ENCODE assay signal across 24 cellular contexts in the genomic region with DNA sequence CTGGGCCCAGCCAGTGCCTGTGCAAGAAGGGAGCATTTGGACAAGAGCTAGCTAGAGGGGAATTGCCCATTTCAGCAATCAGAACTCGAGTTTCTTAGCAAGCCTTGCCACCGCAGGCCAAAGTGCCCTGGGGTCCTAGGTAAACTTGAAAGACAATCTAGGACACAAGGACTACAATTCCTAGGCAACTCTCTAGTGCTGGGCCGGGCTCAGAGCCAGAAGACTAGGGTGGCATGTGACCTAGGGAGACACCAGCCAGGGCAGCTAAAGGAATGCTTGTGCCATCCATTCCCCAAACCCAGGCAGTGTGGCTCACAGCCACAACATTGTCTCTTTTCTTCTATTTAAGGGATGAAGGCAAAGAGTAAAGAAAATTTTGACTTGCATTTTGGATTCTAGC.
"Had no signal": no experiment of that assay in that cellular context is flagged by ENCODE, and none has a peak within 500 bp of the region (broad histone marks: within the 10 kb centered on the region; RNA-seq: fewer than 3 reads in every experiment).

No MANE protein-coding gene starts in this region.

- H3K4me3 ChIP-seq: coronary artery, esophagus muscularis mucosa, gastroesophageal sphincter, left lung, lower lobe of right lung, neural progenitor cell, sigmoid colon, skin epidermis, spleen, thoracic aorta, transverse colon, upper lobe of right lung, uterus had no signal

- H3K79me2 ChIP-seq: parathyroid adenoma had no signal

- H3K4me1 ChIP-seq: esophagus muscularis mucosa, foreskin keratinocyte, gastroesophageal sphincter, left lung, lower lobe of right lung, neural progenitor cell, parathyroid adenoma, sigmoid colon, spleen, transverse colon, upper lobe of right lung, uterus had no signal

- ATAC-seq: foreskin keratinocyte; gastroesophageal sphincter; left lung; lower lobe of right lung; naive thymus-derived CD4-positive, alpha-beta T cell; stimulated activated naive B cell treated with anti-CD40 and anti-IgM and Interleukin-4, amounts not matched to agents 10 μg/mL and 1 μg/mL and 100 μg/mL, for 72 hours; upper lobe of right lung had no signal

- H3K4me2 ChIP-seq: neural progenitor cell had no signal

- H3K9ac ChIP-seq: neural progenitor cell, parathyroid adenoma had no signal

- H3K27ac ChIP-seq: coronary artery, esophagus muscularis mucosa, foreskin keratinocyte, gastroesophageal sphincter, left lung, lower lobe of right lung, neural progenitor cell, parathyroid adenoma, sigmoid colon, skin epidermis, spleen, thoracic aorta, transverse colon, upper lobe of right lung, uterus had no signal

- H3K9me3 ChIP-seq: esophagus muscularis mucosa, gastroesophageal sphincter, left lung, lower lobe of right lung, sigmoid colon, thoracic aorta, transverse colon, upper lobe of right lung, uterus had no signal

- FAIRE-seq: endothelial cell of umbilical vein had no signal

- DNase-seq: dermis blood vessel endothelial cell; effector memory CD4-positive, alpha-beta T cell; foreskin keratinocyte; hypothalamus; immature natural killer cell; islet precursor cell; kidney glomerular epithelial cell; lower lobe of right lung; naive thymus-derived CD4-positive, alpha-beta T cell; sigmoid colon; spleen; stimulated activated naive B cell treated with anti-CD40 and anti-IgM and Interleukin-4, amounts not matched to agents 10 μg/mL and 1 μg/mL and 100 μg/mL, for 72 hours; transverse colon; upper lobe of right lung; uterus had no signal

- H2AFZ ChIP-seq: neural progenitor cell, parathyroid adenoma had no signal

- H3K36me3 ChIP-seq: esophagus muscularis mucosa, gastroesophageal sphincter, left lung, lower lobe of right lung, neural progenitor cell, sigmoid colon, spleen, thoracic aorta, transverse colon, upper lobe of right lung, uterus had no signal

- H3K27me3 ChIP-seq: esophagus muscularis mucosa, gastroesophageal sphincter, left lung, neural progenitor cell, sigmoid colon, spleen, transverse colon, upper lobe of right lung, uterus had no signal
